In the genomic region with DNA sequence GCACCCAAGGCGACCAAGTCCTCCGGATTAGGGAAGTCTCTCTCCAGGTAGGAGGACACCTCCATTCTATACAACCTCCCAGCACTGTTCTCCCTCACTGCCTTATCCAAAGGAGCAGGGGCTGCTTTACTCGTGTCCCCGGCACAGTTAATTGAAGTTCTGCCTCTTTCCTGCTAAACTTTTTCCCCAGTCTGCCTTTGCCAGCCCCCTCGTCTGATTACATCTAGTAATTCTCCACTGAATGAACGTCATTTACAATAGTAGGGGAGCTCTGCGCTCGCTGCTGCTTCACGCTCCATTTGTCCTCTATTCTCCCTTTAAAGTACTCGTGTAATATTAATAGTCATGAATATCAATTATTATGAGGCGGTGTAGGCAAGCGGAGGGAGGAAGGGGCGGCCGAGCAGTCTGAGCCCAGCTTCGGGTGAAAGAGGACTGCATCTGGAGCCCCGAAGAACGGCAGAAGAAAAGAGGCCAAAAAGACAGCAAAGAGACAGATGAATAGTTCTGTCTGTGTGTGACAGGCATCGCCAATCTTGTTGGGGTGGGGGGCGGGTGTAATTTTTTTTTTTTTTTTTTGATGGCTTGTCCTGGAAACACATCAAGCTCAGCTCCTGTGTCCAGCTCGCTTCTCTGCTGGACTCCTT, we compare ENCODE assay signal across 20 cellular contexts. TPM values are rescaled to one million over a fixed set of nuclear protein-coding genes. Genes with fewer than 3 reads are reported as not detected.
DNase-seq lines count a peak whose midpoint lies in the region; FAIRE-seq and TF ChIP-seq lines count a peak whose summit lies in the region.
"Had no signal": no experiment of that assay in that cellular context is flagged by ENCODE, and none has a peak within 500 bp of the region (broad histone marks: within the 10 kb centered on the region; RNA-seq: fewer than 3 reads in every experiment).

No MANE protein-coding gene starts in this region.

- H3K27me3 Mint-ChIP-seq in chondrocyte (ENCODE audit: low read depth): peaks cover 2% of the 10 kb centered on the region
- peaks cover 100% of the 10 kb centered on the region for H3K27me3 Mint-ChIP-seq in nephron (ENCODE audit: low read depth)

- H3K27me3 ChIP-seq in A673 (replicated peaks; ENCODE audit: insufficient read depth, low read depth, low read length, poor library complexity): peaks cover 86% of the 10 kb centered on the region

- no peaks in the 10 kb centered on the region for H3K36me3 ChIP-seq in A673 (ENCODE audit: insufficient read depth, low read length, poor library complexity, severe bottlenecking)
- H3K36me3 ChIP-seq: adrenal gland had no signal

- peak; percentile 38 for DNase-seq in A673 (ENCODE audit: low spot score)
- DNase-seq in NCI-H1105 treated with DMSO at 0.1 percent for 48 hours (lab: John Stamatoyannopoulos, UW): peak; percentile 85
- DNase-seq in chondrocyte (ENCODE audit: low spot score): no peak
- no peak for DNase-seq in GM19239 (ENCODE audit: insufficient read length, low spot score)
- DNase-seq in HPDE6-E6E7 (ENCODE audit: extremely low spot score): no peak
- DNase-seq in HEK293T (ENCODE audit: extremely low spot score): no peak
- DNase-seq in glomerular visceral epithelial cell (ENCODE audit: extremely low spot score): no peak
- DNase-seq: activated CD8-positive, alpha-beta memory T cell treated with anti-CD3 and anti-CD28 coated beads for 24 hours; adrenal gland; GF-D8; naive thymus-derived CD8-positive, alpha-beta T cell; NCI-H187 treated with DMSO at 0.1 percent for 48 hours; NCI-H524; PC-9; SW 1271 had no signal

- H3K36me3 Mint-ChIP-seq in chondrocyte (ENCODE audit: low read depth) (peaks cover 3% of the 10 kb centered on the region), nephron (ENCODE audit: low read depth) (peaks cover under 1% of the 10 kb centered on the region)

- H3K27ac Mint-ChIP-seq in chondrocyte (ENCODE audit: unreplicated experiment): peak overlapping the region; percentile 99
- peak overlapping the region in 2 of 3 experiments; percentile 16 to 84 for H3K27ac Mint-ChIP-seq in nephron
- H3K27ac Mint-ChIP-seq: activated T-helper 17 cell treated with anti-CD3 and anti-CD28 coated beads, Interleukin-2, amount 50 U/mL, for 72 hours; naive thymus-derived CD8-positive, alpha-beta T cell had no signal

- H3K4me3 Mint-ChIP-seq in chondrocyte (ENCODE audit: unreplicated experiment) (peak overlapping the region; percentile 98), nephron (peak overlapping the region; percentile 28 to 77 (median 43))
- H3K4me3 Mint-ChIP-seq: activated T-helper 17 cell treated with anti-CD3 and anti-CD28 coated beads, Interleukin-2, amount 50 U/mL, for 72 hours had no signal

- CTCF ChIA-PET in A673 (lab: Charles Lee): no interaction called here
- CTCF ChIA-PET in HEK293T (lab: Yijun Ruan, JAX): interaction anchor here (0.6 kb wide), 1 partner anchor 875 kb away, joined by 4 read pairs; no protein-coding TSS in a partner anchor

- H3K4me1 Mint-ChIP-seq in chondrocyte (ENCODE audit: low read depth) (peaks cover 82% of the 10 kb centered on the region), nephron (peaks cover 19% of the 10 kb centered on the region)
- H3K4me1 Mint-ChIP-seq: activated T-helper 17 cell treated with anti-CD3 and anti-CD28 coated beads, Interleukin-2, amount 50 U/mL, for 72 hours had no signal

- no peaks in the 10 kb centered on the region for H3K9me3 ChIP-seq in A673 (ENCODE audit: low read depth, low read length, poor library complexity, severe bottlenecking)
- H3K9me3 ChIP-seq: adrenal gland had no signal

- no TSS peak for BruUV-seq in A673 (replicated peaks; lab: Mats Ljungman, UMichigan)

- H3K27ac ChIP-seq in A673 (ENCODE audit: low read depth, low read length, poor library complexity, severe bottlenecking): no peak overlapping the region
- H3K27ac ChIP-seq: GM23248, PC-9 had no signal

- no peak for TF ChIP-seq CTCF in A673 (conservative IDR thresholded peaks at IDR 0.05; ENCODE audit: low read depth, low read length)
- no peak for TF ChIP-seq CTCF in chondrocyte (IDR thresholded peaks at IDR 0.05)
- TF ChIP-seq CTCF in nephron (IDR thresholded peaks at IDR 0.05; ENCODE audit: unreplicated experiment in 3 of 3): no peak

- H3K9me3 Mint-ChIP-seq in chondrocyte (ENCODE audit: low read depth) (no peaks in the 10 kb centered on the region), nephron (peaks cover 5% of the 10 kb centered on the region)
- H3K9me3 Mint-ChIP-seq: activated T-helper 17 cell treated with anti-CD3 and anti-CD28 coated beads, Interleukin-2, amount 50 U/mL, for 72 hours had no signal

- intact Hi-C loops in A673 (cut with micrococcal nuclease; ENCODE audit: unreplicated experiment): no loop called here

- H3K4me1 ChIP-seq in A673 (ENCODE audit: insufficient read depth, low read length, poor library complexity, severe bottlenecking): peaks cover 34% of the 10 kb centered on the region

- peak overlapping the region; percentile 36 for H3K4me3 ChIP-seq in A673 (ENCODE audit: low read depth, low read length, poor library complexity, severe bottlenecking)
- H3K4me3 ChIP-seq: adrenal gland, GM23248, PC-9 had no signal

- POLR2A ChIA-PET in A673 (lab: Charles Lee; ENCODE audit: low non-redundant PET) (interaction anchor here (0.6 kb wide), 2 partner anchors 9 to 12 kb away, joined by 3 to 4 read pairs; no protein-coding TSS in a partner anchor), HEK293T (lab: Yijun Ruan, JAX) (interaction anchor here (0.9 kb wide), 1 partner anchor 18 kb away, joined by 3 read pairs; no protein-coding TSS in a partner anchor)

- FAIRE-seq in GM19239 (lab: Jason Lieb, UNC): no peak

TF ChIP-seq in HEK293T, 16 proteins besides CTCF, POLR2A, EP300 and RAD21:
- no peak for TF ChIP-seq ZNF384 (IDR thresholded peaks at IDR 0.05)
- no peak for TF ChIP-seq SP1 (IDR thresholded peaks at IDR 0.05)
- no peak for TF ChIP-seq FOXK2 (IDR thresholded peaks at IDR 0.05)
- TF ChIP-seq ELF4 (IDR thresholded peaks at IDR 0.05): no peak
- no peak for TF ChIP-seq NFRKB (IDR thresholded peaks at IDR 0.05)
- no peak for TF ChIP-seq LEF1 (IDR thresholded peaks at IDR 0.05; ENCODE audit: borderline replicate concordance)
- TF ChIP-seq TARDBP (IDR thresholded peaks at IDR 0.05): no peak
- no peak for TF ChIP-seq BHLHE40 (IDR thresholded peaks at IDR 0.05; ENCODE audit: borderline replicate concordance)
- no peak for TF ChIP-seq FOXA1 (IDR thresholded peaks at IDR 0.05)
- no peak for TF ChIP-seq SUZ12 (IDR thresholded peaks at IDR 0.05)
- TF ChIP-seq L3MBTL2 (conservative IDR thresholded peaks at IDR 0.05): no peak
- no peak for TF ChIP-seq FOXM1 (IDR thresholded peaks at IDR 0.05; ENCODE audit: borderline replicate concordance)
- TF ChIP-seq, protein P1, sequence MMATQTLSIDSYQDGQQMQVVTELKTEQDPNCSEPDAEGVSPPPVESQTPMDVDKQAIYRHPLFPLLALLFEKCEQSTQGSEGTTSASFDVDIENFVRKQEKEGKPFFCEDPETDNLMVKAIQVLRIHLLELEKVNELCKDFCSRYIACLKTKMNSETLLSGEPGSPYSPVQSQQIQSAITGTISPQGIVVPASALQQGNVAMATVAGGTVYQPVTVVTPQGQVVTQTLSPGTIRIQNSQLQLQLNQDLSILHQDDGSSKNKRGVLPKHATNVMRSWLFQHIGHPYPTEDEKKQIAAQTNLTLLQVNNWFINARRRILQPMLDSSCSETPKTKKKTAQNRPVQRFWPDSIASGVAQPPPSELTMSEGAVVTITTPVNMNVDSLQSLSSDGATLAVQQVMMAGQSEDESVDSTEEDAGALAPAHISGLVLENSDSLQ (IDR thresholded peaks at IDR 0.05): no peak
- TF ChIP-seq HDGF (IDR thresholded peaks at IDR 0.05; ENCODE audit: borderline replicate concordance): no peak
- no peak for TF ChIP-seq ARNT (IDR thresholded peaks at IDR 0.05)
- no peak for TF ChIP-seq CTBP1 (IDR thresholded peaks at IDR 0.05; ENCODE audit: borderline replicate concordance)

RNA-seq across cellular contexts. Expression of a gene that starts 2.9 kb away (rescaled TPM):
- total RNA-seq in A673 (2021) (0.56 and 1.7 TPM in 2 replicates), chondrocyte (6.4 to 16.7 TPM (median 14.8 TPM) in 3 replicates)
- total RNA-seq: activated T-helper 17 cell treated with anti-CD3 and anti-CD28 coated beads, Interleukin-2, amount 50 U/mL, for 72 hours; fibroblast of villous mesenchyme; GM23248; lung microvascular endothelial cell; naive thymus-derived CD8-positive, alpha-beta T cell; PC-9 had no signal

Comparison
In these comparisons a context has a peak if more than half of its experiments do, and no peak if none do; other contexts are left out.
1. DNase-seq: peak in A673 (single experiment) and NCI-H1105 treated with DMSO at 0.1 percent for 48 hours (single experiment); none in chondrocyte (single experiment), GM19239 (single experiment), HPDE6-E6E7 (single experiment), HEK293T (single experiment) and glomerular visceral epithelial cell (single experiment).